Comparison of ENCODE assay signal across 18 cellular contexts in the genomic region with DNA sequence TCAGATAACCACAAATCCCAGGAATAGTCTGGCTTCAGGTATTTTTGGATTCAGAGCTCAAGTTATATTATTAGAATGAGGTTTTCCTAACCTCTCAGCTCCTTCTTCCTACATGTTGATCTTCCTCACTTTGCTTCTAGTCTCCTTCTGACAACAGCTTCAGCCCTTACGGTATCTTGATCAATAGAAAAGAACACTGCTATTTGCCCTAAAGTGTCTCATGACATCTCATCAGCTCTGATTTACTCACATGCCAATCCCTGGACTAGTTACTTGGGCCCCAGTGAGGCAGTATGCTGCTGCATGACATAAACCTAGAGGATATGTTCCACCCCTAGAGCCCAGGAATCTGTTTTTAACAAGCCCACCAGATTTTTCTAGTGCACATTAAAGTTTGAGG.
"Had no signal": no experiment of that assay in that cellular context is flagged by ENCODE, and none has a peak within 500 bp of the region (broad histone marks: within the 10 kb centered on the region; RNA-seq: fewer than 3 reads in every experiment).

No MANE protein-coding gene starts in this region.

- H3K27ac ChIP-seq: HL-60, RWPE1 had no signal

- H3K27me3 ChIP-seq: MG63 had no signal

- ATAC-seq: SK-N-SH treated with all-trans-retinoic acid at 6 μM for 48 hours had no signal

- H3K4me3 ChIP-seq: MG63 had no signal

- H3K36me3 ChIP-seq: MG63 had no signal

- DNase-seq: KBM-7, MG63, NCI-H1092, NCI-H1105 treated with DMSO at 0.1 percent for 48 hours, NCI-H1417 treated with DMSO at 0.1 percent for 48 hours, NCI-H146, NCI-H1694 treated with DMSO at 0.1 percent for 48 hours, NCI-H1930, NCI-H2081, NCI-H2107, NCI-H2227 treated with DMSO at 0.1 percent for 48 hours, NCI-H524, NCI-H69, NCI-H774, SHP77 had no signal

- H3K9me3 ChIP-seq: MG63 had no signal
